In the genomic region with DNA sequence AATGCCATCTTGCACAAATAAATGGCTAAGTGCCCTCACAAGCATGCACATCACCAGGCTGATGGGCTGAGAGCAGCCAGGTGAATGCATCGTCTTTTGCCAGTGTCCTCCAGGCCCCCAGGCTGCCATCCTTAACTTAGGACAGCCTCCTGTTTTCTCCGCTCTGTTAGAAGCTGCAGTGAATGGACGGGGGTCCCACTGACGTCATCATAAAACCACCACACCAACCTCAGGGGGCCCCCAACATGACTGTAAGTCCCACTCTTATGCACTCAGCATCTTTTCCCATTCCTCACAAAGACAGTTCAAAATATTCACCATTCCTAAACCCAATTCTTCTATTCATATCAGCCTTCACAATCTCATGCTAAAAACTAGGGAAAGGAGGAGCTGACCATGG, we compare ENCODE assay signal across 28 cellular contexts.
"Had no signal": no experiment of that assay in that cellular context is flagged by ENCODE, and none has a peak within 500 bp of the region (broad histone marks: within the 10 kb centered on the region; RNA-seq: fewer than 3 reads in every experiment).

No MANE protein-coding gene starts in this region.

- H3K4me3 Mint-ChIP-seq: dendritic cell treated with granulocyte-macrophage colony-stimulating factor and Interleukin-4, amounts not matched to agents 40 ng/mL and 50 ng/mL, for 4 days; effector memory CD8-positive, alpha-beta T cell; endodermal cell had no signal

- ATAC-seq: effector memory CD8-positive, alpha-beta T cell; esophagus mucosa; foreskin keratinocyte; gastrocnemius medialis; gastroesophageal sphincter; heart left ventricle had no signal

- H3K27ac Mint-ChIP-seq: dendritic cell treated with granulocyte-macrophage colony-stimulating factor and Interleukin-4, amounts not matched to agents 40 ng/mL and 50 ng/mL, for 4 days; effector memory CD8-positive, alpha-beta T cell; endodermal cell had no signal

- H3K4me1 ChIP-seq: colonic mucosa, gastrocnemius medialis, heart left ventricle had no signal

- H3K9me3 Mint-ChIP-seq: dendritic cell treated with granulocyte-macrophage colony-stimulating factor and Interleukin-4, amounts not matched to agents 40 ng/mL and 50 ng/mL, for 4 days; endodermal cell had no signal

- H3K9me3 ChIP-seq: colonic mucosa, esophagus muscularis mucosa, esophagus squamous epithelium, gastrocnemius medialis, gastroesophageal sphincter had no signal

- H3K27me3 Mint-ChIP-seq: dendritic cell treated with granulocyte-macrophage colony-stimulating factor and Interleukin-4, amounts not matched to agents 40 ng/mL and 50 ng/mL, for 4 days; effector memory CD8-positive, alpha-beta T cell had no signal

- H3K36me3 ChIP-seq: colonic mucosa, esophagus squamous epithelium, gastrocnemius medialis, gastroesophageal sphincter, heart left ventricle had no signal

- H3K27me3 ChIP-seq: colonic mucosa, dorsolateral prefrontal cortex, esophagus muscularis mucosa, esophagus squamous epithelium, foreskin keratinocyte, gastrocnemius medialis, gastroesophageal sphincter, heart left ventricle had no signal

- DNase-seq: colonic mucosa; cortex of kidney; dermis blood vessel endothelial cell; dorsolateral prefrontal cortex; effector CD4-positive, alpha-beta T cell; effector CD8-positive, alpha-beta T cell; effector memory CD4-positive, alpha-beta T cell; effector memory CD8-positive, alpha-beta T cell; endodermal cell; erythroblast; esophagus squamous epithelium; foreskin fibroblast; foreskin keratinocyte; foreskin melanocyte; gastrocnemius medialis; glutamatergic neuron; head of caudate nucleus; heart left ventricle had no signal

- FAIRE-seq: colon, endometrium, endothelial cell of umbilical vein, frontal cortex had no signal

- H3K27ac ChIP-seq: colonic mucosa, coronary artery, dorsolateral prefrontal cortex, epithelial cell of prostate, esophagus muscularis mucosa, esophagus squamous epithelium, foreskin keratinocyte, gastrocnemius medialis, gastroesophageal sphincter, heart left ventricle had no signal

- H3K4me3 ChIP-seq: colonic mucosa, coronary artery, dorsolateral prefrontal cortex, esophagus muscularis mucosa, esophagus squamous epithelium, gastrocnemius medialis, gastroesophageal sphincter, heart left ventricle had no signal
